12 cellular contexts compared by ENCODE assay signal in the genomic region with DNA sequence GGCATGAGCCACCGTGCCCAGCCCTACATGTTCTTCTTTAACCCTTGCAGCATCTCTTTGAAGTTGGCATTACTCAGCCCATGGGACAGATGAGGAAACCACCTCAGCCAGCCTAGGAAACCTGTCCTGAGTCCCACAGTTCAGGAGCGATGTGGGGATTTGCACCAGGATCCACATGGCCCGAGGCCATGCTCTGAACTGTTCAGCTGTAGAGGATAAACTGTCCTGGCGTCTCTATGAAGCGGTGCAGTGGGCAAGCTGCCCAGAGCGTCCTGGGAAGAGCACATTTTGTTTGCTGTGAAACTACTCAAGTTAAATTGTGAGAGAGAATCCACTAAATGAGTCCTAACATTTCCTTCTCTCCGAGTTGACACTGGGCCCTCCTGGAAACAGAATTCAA.
DNase-seq lines count a peak whose midpoint lies in the region; ATAC-seq and TF ChIP-seq lines count a peak whose summit lies in the region.
"Had no signal": no experiment of that assay in that cellular context is flagged by ENCODE, and none has a peak within 500 bp of the region (broad histone marks: within the 10 kb centered on the region; RNA-seq: fewer than 3 reads in every experiment).

No MANE protein-coding gene starts in this region.

- no peak overlapping the region for H4K5ac ChIP-seq in H9 (ENCODE audit: insufficient read length, low read depth, low read length)

- no peak overlapping the region for H3T11ph ChIP-seq in H9 (ENCODE audit: low read length)

- H3K18ac ChIP-seq in H9 (ENCODE audit: insufficient read length, low read depth, low read length), result no peak overlapping the region

- no peak overlapping the region for H3K56ac ChIP-seq in H9 (ENCODE audit: insufficient read length, low read depth, low read length)

- H3K4me1 ChIP-seq in H9 (ENCODE audit: insufficient read depth, low read length), result peaks cover 12% of the 10 kb centered on the region
- no peaks in the 10 kb centered on the region for H3K4me1 ChIP-seq in PC-3 (ENCODE audit: insufficient read depth, low read length)
- peaks cover 2% of the 10 kb centered on the region for H3K4me1 ChIP-seq in psoas muscle

- H2BK15ac ChIP-seq in H9 (ENCODE audit: low read depth, low read length), result no peak overlapping the region

- POLR2A ChIA-PET in PC-3 (lab: Charles Lee; ENCODE audit: unreplicated experiment), result no interaction called here

- no peak overlapping the region; a peak in 1 of 7 replicates for H3K27ac Mint-ChIP-seq in H9

- no peak overlapping the region for H3K4me3 Mint-ChIP-seq in H9

- H4K20me1 ChIP-seq in H9 (ENCODE audit: control insufficient read depth, insufficient read depth, insufficient read length), result no peaks in the 10 kb centered on the region
- no peaks in the 10 kb centered on the region for H4K20me1 ChIP-seq in PC-3 (ENCODE audit: low read length)

- no peak overlapping the region for H4K91ac ChIP-seq in H9 (ENCODE audit: insufficient read length, low read depth, low read length)

- H3K4me2 ChIP-seq in H9 (ENCODE audit: insufficient read depth, insufficient read length, low read length) (no peak overlapping the region), PC-3 (ENCODE audit: low read length) (no peak overlapping the region)

- H2AFZ ChIP-seq in H9 (ENCODE audit: low read length), result no peak overlapping the region
- H2AFZ ChIP-seq in PC-3 (ENCODE audit: low read length), result no peak overlapping the region

- no peaks in the 10 kb centered on the region; a peak in 1 of 5 replicates for H3K9me3 Mint-ChIP-seq in H9

- no peak overlapping the region for H3K23ac ChIP-seq in H9 (ENCODE audit: insufficient read length, low read depth, low read length)

- no peak overlapping the region for H2BK5ac ChIP-seq in H9 (ENCODE audit: insufficient read length, low read length)

- intact Hi-C loops in PC-3 (cut with micrococcal nuclease) (no loop called here), psoas muscle (cut with DNase I) (no loop called here)

- TF ChIP-seq CTCF in H9 (conservative IDR thresholded peaks at IDR 0.05), result no peak
- TF ChIP-seq CTCF in PC-3 (conservative IDR thresholded peaks at IDR 0.05; ENCODE audit: low read depth, low read length), result no peak
- no peak for TF ChIP-seq CTCF in fibroblast of the aortic adventitia (IDR thresholded peaks at IDR 0.05; ENCODE audit: insufficient read depth, low read length)
- no peak for TF ChIP-seq CTCF in psoas muscle (IDR thresholded peaks at IDR 0.05)

- DNase-seq in H9, result peak; percentile 21
- peak; percentile 6 for DNase-seq in PC-3
- DNase-seq in fibroblast of the aortic adventitia (ENCODE audit: low read depth), result peak; percentile 4
- peak; percentile 63 to 86 for DNase-seq in psoas muscle
- no peak for DNase-seq in hippocampal formation (lab: John Stamatoyannopoulos, UW)
- DNase-seq in COLO668 (lab: John Stamatoyannopoulos, UW; ENCODE audit: unreplicated experiment), result no peak
- DNase-seq: amniotic stem cell, MV-4-11, OCI-M1 had no signal

- CTCF ChIA-PET in PC-3 (lab: Charles Lee), result no interaction called here

- no peak overlapping the region for H3K27ac ChIP-seq in H9 (ENCODE audit: insufficient read length, low read depth, low read length)
- H3K27ac ChIP-seq in PC-3 (ENCODE audit: low read length), result no peak overlapping the region
- no peak overlapping the region for H3K27ac ChIP-seq in psoas muscle
- H3K27ac ChIP-seq: skin epidermis had no signal

- H3F3A ChIP-seq in PC-3 (ENCODE audit: low read length, unreplicated experiment), result no peaks in the 10 kb centered on the region

- no peak overlapping the region for H3K14ac ChIP-seq in H9 (ENCODE audit: insufficient read depth, low read length)

- ATAC-seq in PC-3, result no peak
- ATAC-seq in psoas muscle, result peak in 3 of 4 donors; percentile 66 to 78 (median 75)
- no peak for ATAC-seq in HG02642 (IDR thresholded peaks at IDR 0.05; ENCODE audit: poor library complexity, unreplicated experiment)
- ATAC-seq in GM21360 (IDR thresholded peaks at IDR 0.05; ENCODE audit: unreplicated experiment), result no peak

- no peaks in the 10 kb centered on the region for H3K79me2 ChIP-seq in H9 (ENCODE audit: insufficient read depth, low read length)
- no peaks in the 10 kb centered on the region for H3K79me2 ChIP-seq in PC-3 (ENCODE audit: low read length)

- H3K4me3 ChIP-seq in PC-3 (ENCODE audit: low read length), result no peak overlapping the region
- H3K4me3 ChIP-seq in fibroblast of the aortic adventitia (ENCODE audit: low read depth, low read length), result no peak overlapping the region
- no peak overlapping the region for H3K4me3 ChIP-seq in psoas muscle
- H3K4me3 ChIP-seq: skin epidermis had no signal

- no peak overlapping the region for H2AK5ac ChIP-seq in H9 (ENCODE audit: insufficient read length, low read length)

- no peak overlapping the region for H2BK120ac ChIP-seq in H9 (ENCODE audit: low read depth, low read length, poor library complexity, severe bottlenecking)

- H3K9ac ChIP-seq in H9 (ENCODE audit: extremely low read depth, insufficient read length, low read length), result no peak overlapping the region
- H3K9ac ChIP-seq in PC-3 (ENCODE audit: low read length), result no peak overlapping the region

- H3K9me2 ChIP-seq in PC-3 (replicated peaks; ENCODE audit: low read length), result no peaks in the 10 kb centered on the region

- H3K36me3 ChIP-seq in PC-3 (ENCODE audit: low read depth, low read length) (no peaks in the 10 kb centered on the region), psoas muscle (ENCODE audit: insufficient read depth in 1 of 2, low read depth in 1 of 2) (no peaks in the 10 kb centered on the region)

- H3K27me3 Mint-ChIP-seq in H9 (ENCODE audit: low read depth), result peaks cover 22% of the 10 kb centered on the region

- no peaks in the 10 kb centered on the region for H3K36me3 Mint-ChIP-seq in H9 (ENCODE audit: insufficient read depth in 1 of 3, low read depth in 3 of 3)

- no TSS peak for BruUV-seq in PC-3 (replicated peaks; lab: Mats Ljungman, UMichigan)

- no peaks in the 10 kb centered on the region for H3K9me3 ChIP-seq in H9 (ENCODE audit: control insufficient read depth, low read depth, low read length)
- no peaks in the 10 kb centered on the region; the same call in 1 of the 2 replicates for H3K9me3 ChIP-seq in PC-3 (ENCODE audit: low read length)
- H3K9me3 ChIP-seq in psoas muscle, result no peaks in the 10 kb centered on the region

- H2BK12ac ChIP-seq in H9 (ENCODE audit: insufficient read length, low read depth, low read length), result no peak overlapping the region

- no peaks in the 10 kb centered on the region for H3K23me2 ChIP-seq in H9 (ENCODE audit: insufficient read length, low read depth, low read length, poor library complexity, severe bottlenecking)

- no peaks in the 10 kb centered on the region for H3K79me1 ChIP-seq in H9 (ENCODE audit: insufficient read depth, low read depth, low read length, poor library complexity, severe bottlenecking)

- no peak overlapping the region for H4K8ac ChIP-seq in H9 (replicated peaks; ENCODE audit: insufficient read length, low read depth, low read length)

- H3K27me3 ChIP-seq in H9 (ENCODE audit: insufficient read depth, low read length) (no peaks in the 10 kb centered on the region; the same call in 1 of the 2 replicates), PC-3 (ENCODE audit: low read length) (peaks cover 76% of the 10 kb centered on the region), psoas muscle (ENCODE audit: insufficient read depth in 3 of 3, low read length in 2 of 3) (peaks cover 0 to 25% (median 0%) of the 10 kb centered on the region in 3 donors)

- no CpG with 5 or more reads among the region's 7 CpGs for WGBS in H9 (ENCODE audit: extremely low coverage, insufficient read length, low lambda C conversion rate)
- 10 to 15% (median 13%) methylated on average over 7 of the region's 7 CpGs for WGBS in psoas muscle, 3 donors

- H3K4me1 Mint-ChIP-seq in H9, result peaks cover 9 to 21% of the 10 kb centered on the region in 2 experiments

- H2BK20ac ChIP-seq in H9 (ENCODE audit: low read depth, low read length, poor library complexity, severe bottlenecking), result no peak overlapping the region

- no peak overlapping the region for H3K4ac ChIP-seq in H9 (ENCODE audit: low read depth, low read length)

Comparison
In these comparisons a context has a peak if more than half of its experiments do, and no peak if none do; other contexts are left out.
1. DNase-seq: peak in H9 (single experiment), PC-3 (single experiment), fibroblast of the aortic adventitia (single experiment) and psoas muscle (2 of 2); none in hippocampal formation (0 of 2) and COLO668 (single experiment).
2. ATAC-seq: peak in psoas muscle (3 of 4); none in PC-3 (single experiment), HG02642 (single experiment) and GM21360 (single experiment).